Comparison of ENCODE assay signal across 8 cellular contexts in the genomic region with DNA sequence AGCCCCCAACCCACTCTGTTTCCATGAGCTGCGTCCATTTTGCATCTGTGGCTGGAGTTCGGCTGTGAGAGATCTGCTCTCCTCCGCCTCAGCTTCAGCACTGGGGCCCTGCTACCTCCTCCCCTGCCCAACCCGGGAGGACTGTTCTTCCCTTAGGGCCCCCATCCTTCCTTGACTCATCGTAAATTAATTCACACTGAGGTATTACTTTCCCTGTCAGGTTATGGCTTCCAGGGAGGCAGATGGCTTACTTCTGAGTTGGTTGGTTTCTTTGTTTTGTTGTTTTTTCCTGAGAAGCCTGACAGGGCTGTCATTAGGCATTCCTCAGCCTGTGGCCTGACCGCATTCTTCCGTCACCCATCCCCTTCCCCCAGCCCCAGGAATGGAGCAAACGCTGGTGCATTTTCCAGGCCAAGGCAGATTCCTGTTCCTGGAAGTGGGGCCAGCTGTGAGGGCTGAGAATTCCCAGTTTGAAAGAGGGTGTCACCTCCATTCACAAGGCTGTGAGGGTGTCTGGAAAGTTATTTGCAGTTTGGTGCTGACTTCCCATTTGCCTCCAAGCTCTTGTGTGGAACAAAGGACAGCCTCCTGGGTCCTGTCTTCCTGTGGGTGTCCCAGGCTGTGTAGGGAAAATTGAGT. TPM values are rescaled to one million over a fixed set of nuclear protein-coding genes. Genes with fewer than 3 reads are reported as not detected.
DNase-seq lines count a peak whose midpoint lies in the region; ATAC-seq and TF ChIP-seq lines count a peak whose summit lies in the region.

No MANE protein-coding gene starts in this region.

- H3K36me3 ChIP-seq in NT2/D1 (ENCODE audit: insufficient read depth, insufficient read length, low read length) (no peaks in the 10 kb centered on the region), esophagus muscularis mucosa (no peaks in the 10 kb centered on the region), neuron (ENCODE audit: insufficient read depth, low read length) (no peaks in the 10 kb centered on the region), Karpas-422 (ENCODE audit: insufficient read depth, low read length) (no peaks in the 10 kb centered on the region)

- H3K4me3 ChIP-seq in AG10803 (ENCODE audit: low read length) (peak overlapping the region; percentile 0; the same call in 1 of the 2 replicates), NT2/D1 (ENCODE audit: insufficient read length, low read depth) (no peak overlapping the region), esophagus muscularis mucosa (no peak overlapping the region), neuron (ENCODE audit: low read length) (no peak overlapping the region), Karpas-422 (ENCODE audit: low read length) (no peak overlapping the region)

- H3K9me3 ChIP-seq in NT2/D1 (ENCODE audit: insufficient read depth, low read length) (peaks cover 26% of the 10 kb centered on the region), esophagus muscularis mucosa (peaks cover 0 to 11% (median 4%) of the 10 kb centered on the region in 4 donors), neuron (ENCODE audit: low read length) (peaks cover 3% of the 10 kb centered on the region), Karpas-422 (ENCODE audit: low read length) (no peaks in the 10 kb centered on the region)

- no peak for TF ChIP-seq POLR2A in esophagus muscularis mucosa (IDR thresholded peaks at IDR 0.05; ENCODE audit: low read depth)

- no peak overlapping the region for H3K27ac Mint-ChIP-seq in activated T-cell treated with anti-CD3 and anti-CD28 coated beads, Interleukin-2, amount 50 U/mL, for 24 hours

- peaks cover 3% of the 10 kb centered on the region for H3K27me3 Mint-ChIP-seq in activated T-cell treated with anti-CD3 and anti-CD28 coated beads, Interleukin-2, amount 50 U/mL, for 24 hours

- WGBS in esophagus muscularis mucosa: 21% methylated on average over 8 of the region's 8 CpGs

- no peak overlapping the region for H3K4me3 Mint-ChIP-seq in activated T-cell treated with anti-CD3 and anti-CD28 coated beads, Interleukin-2, amount 50 U/mL, for 24 hours

- H3K9me3 Mint-ChIP-seq in activated T-cell treated with anti-CD3 and anti-CD28 coated beads, Interleukin-2, amount 50 U/mL, for 24 hours: peaks cover 6% of the 10 kb centered on the region

- intact Hi-C loops in esophagus muscularis mucosa (cut with DNase I): loop anchor here (10.0 kb wide), 1 partner anchor 79 kb away; no protein-coding TSS in a partner anchor

- H2AFZ ChIP-seq in neuron (ENCODE audit: low read depth, low read length) (peak overlapping the region; percentile 71), Karpas-422 (ENCODE audit: low read length) (no peak overlapping the region)

- H3K9ac ChIP-seq in NT2/D1 (ENCODE audit: insufficient read length, low read depth) (peak overlapping the region; percentile 16), Karpas-422 (ENCODE audit: low read length) (no peak overlapping the region)

- H3K79me2 ChIP-seq in Karpas-422 (ENCODE audit: low read length): no peaks in the 10 kb centered on the region

- no peak for TF ChIP-seq EP300 in esophagus muscularis mucosa (IDR thresholded peaks at IDR 0.05)

- H3K27ac ChIP-seq in esophagus muscularis mucosa (replicated peaks in 1 of 4): peak overlapping the region; percentile 65 to 79 (median 71)
- no peak overlapping the region for H3K27ac ChIP-seq in Karpas-422 (ENCODE audit: low read length)

- peaks cover 13% of the 10 kb centered on the region for H3K4me1 Mint-ChIP-seq in activated T-cell treated with anti-CD3 and anti-CD28 coated beads, Interleukin-2, amount 50 U/mL, for 24 hours (ENCODE audit: low read depth)

- no peak for ATAC-seq in GM19463 (IDR thresholded peaks at IDR 0.05; ENCODE audit: unreplicated experiment)

- H3K9me2 ChIP-seq in Karpas-422 (replicated peaks; ENCODE audit: insufficient read depth, low read length): no peaks in the 10 kb centered on the region

- H3K4me1 ChIP-seq in NT2/D1 (ENCODE audit: insufficient read depth, insufficient read length) (peaks cover 6% of the 10 kb centered on the region), esophagus muscularis mucosa (peaks cover 11 to 42% (median 36%) of the 10 kb centered on the region in 4 donors), neuron (ENCODE audit: insufficient read depth, low read length) (peaks cover 42% of the 10 kb centered on the region), Karpas-422 (ENCODE audit: low read length) (no peaks in the 10 kb centered on the region)

- no peaks in the 10 kb centered on the region for H3K27me3 ChIP-seq in NT2/D1 (ENCODE audit: insufficient read depth, insufficient read length)
- H3K27me3 ChIP-seq in esophagus muscularis mucosa: no peaks in the 10 kb centered on the region
- H3K27me3 ChIP-seq in neuron (ENCODE audit: insufficient read depth, low read length): no peaks in the 10 kb centered on the region
- H3K27me3 ChIP-seq in Karpas-422 (ENCODE audit: low read length): peaks cover 3% of the 10 kb centered on the region; the same call in 1 of the 2 replicates

- no peaks in the 10 kb centered on the region for H3K36me3 Mint-ChIP-seq in activated T-cell treated with anti-CD3 and anti-CD28 coated beads, Interleukin-2, amount 50 U/mL, for 24 hours (ENCODE audit: low read depth)

- DNase-seq in AG10803 (ENCODE audit: low read depth) (peak; percentile 99), NT2/D1 (ENCODE audit: low read depth, low spot score) (peak; percentile 83), esophagus muscularis mucosa (ENCODE audit: extremely low spot score) (no peak), Karpas-422 (no peak)
- DNase-seq in activated T-cell treated with anti-CD3 and anti-CD28 coated beads, Interleukin-2, amount 50 U/mL, for 24 hours: no peak
- no peak for DNase-seq in stimulated activated CD4-positive, alpha-beta T cell treated with anti-CD3 and anti-CD28 coated beads, Interleukin-2, amount 100 ng/mL, for 24 hours

- TF ChIP-seq CTCF in AG10803 (conservative IDR thresholded peaks at IDR 0.05; ENCODE audit: low read length): no peak
- no peak for TF ChIP-seq CTCF in esophagus muscularis mucosa (IDR thresholded peaks at IDR 0.05)

- H4K20me1 ChIP-seq in Karpas-422 (ENCODE audit: insufficient read depth, low read depth, low read length): no peaks in the 10 kb centered on the region

- no peak overlapping the region for H3K4me2 ChIP-seq in Karpas-422 (ENCODE audit: low read depth, low read length, poor library complexity, severe bottlenecking)

RNA-seq across cellular contexts. Expression of a gene that starts 11.6 kb away (rescaled TPM):
- not detected for total RNA-seq in esophagus muscularis mucosa
- total RNA-seq in Karpas-422 (2014; rRNA removed; shearing (Covaris generic); ENCODE audit: low replicate concordance): not detected in 2 replicates

RNA-seq across cellular contexts. Expression of a gene that starts 24.1 kb away (rescaled TPM):
- total RNA-seq in esophagus muscularis mucosa: not detected
- not detected in 2 replicates for total RNA-seq in Karpas-422 (2014; rRNA removed; shearing (Covaris generic); ENCODE audit: low replicate concordance)

Comparison
In these comparisons a context has a peak if more than half of its experiments do, and no peak if none do; other contexts are left out.
1. DNase-seq: peak in AG10803 (single experiment) and NT2/D1 (single experiment); none in esophagus muscularis mucosa (single experiment), Karpas-422 (single experiment), activated T-cell treated with anti-CD3 and anti-CD28 coated beads, Interleukin-2, amount 50 U/mL, for 24 hours (single experiment) and stimulated activated CD4-positive, alpha-beta T cell treated with anti-CD3 and anti-CD28 coated beads, Interleukin-2, amount 100 ng/mL, for 24 hours (0 of 2).